ENCODE assay signal across 15 cellular contexts in the genomic region with DNA sequence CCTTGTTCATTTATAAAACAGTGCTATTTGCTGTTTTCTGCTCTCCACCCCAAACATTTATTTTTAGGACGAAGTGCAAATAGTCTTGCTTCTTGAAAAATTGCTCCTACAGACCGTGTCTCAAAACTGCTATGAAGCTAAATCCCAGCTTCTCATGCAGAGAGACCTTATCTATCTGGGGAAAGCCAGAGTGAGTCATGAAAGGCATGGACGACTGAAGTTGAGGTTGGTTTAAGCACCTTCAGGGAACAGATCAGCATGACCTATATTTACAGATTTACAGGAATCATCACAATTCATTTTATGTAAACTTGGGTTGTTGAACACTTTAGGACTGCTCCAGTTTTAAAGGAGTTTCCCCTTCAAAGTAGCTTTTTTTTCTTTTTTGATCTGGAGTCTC.
"Had no signal": no experiment of that assay in that cellular context is flagged by ENCODE, and none has a peak within 500 bp of the region (broad histone marks: within the 10 kb centered on the region; RNA-seq: fewer than 3 reads in every experiment).

No MANE protein-coding gene starts in this region.

- DNase-seq: activated CD4-positive, alpha-beta T cell treated with anti-CD3 and anti-CD28 coated beads, Interleukin-2, amount 50 U/mL, for 1 hour; activated naive CD4-positive, alpha-beta T cell treated with anti-CD3 and anti-CD28 coated beads, Interleukin-2, amount 50 U/mL, for 16 hours; adrenal gland; dorsolateral prefrontal cortex; hypothalamus; left colon; mucosa of descending colon; sigmoid colon; stimulated activated CD4-positive, alpha-beta T cell treated with anti-CD3 and anti-CD28 coated beads, Interleukin-12 subunit alpha, Interleukin-12 subunit beta, amount 100 ng/mL, for 4 hours; stimulated activated CD8-positive, alpha-beta memory T cell treated with anti-CD3 and anti-CD28 coated beads, Interleukin-4, amount 100 ng/mL, for 48 hours; stimulated activated naive CD8-positive, alpha-beta T cell treated with anti-CD3 and anti-CD28 coated beads, Interleukin-15, Interleukin-2, amounts not matched to agents 100 U/mL and 50 U/mL, for 24 hours; SW 1271; upper lobe of left lung had no signal

- ATAC-seq: left colon, mucosa of descending colon had no signal

- H3K9me3 ChIP-seq: adrenal gland, mucosa of descending colon, sigmoid colon, suprapubic skin, upper lobe of left lung had no signal

- H3K27me3 ChIP-seq: sigmoid colon, suprapubic skin, upper lobe of left lung had no signal

- H3K27ac ChIP-seq: adrenal gland, dorsolateral prefrontal cortex, sigmoid colon, suprapubic skin, upper lobe of left lung had no signal

- H3K36me3 ChIP-seq: adrenal gland, sigmoid colon, suprapubic skin, upper lobe of left lung had no signal

- H3K4me3 ChIP-seq: adrenal gland, dorsolateral prefrontal cortex, lung, mucosa of descending colon, sigmoid colon, suprapubic skin, upper lobe of left lung had no signal

- H3K4me1 ChIP-seq: adrenal gland, sigmoid colon, suprapubic skin, upper lobe of left lung had no signal
